19 cellular contexts compared by ENCODE assay signal in genomic region chr2:128440666-128441340, GRCh38.
A peak's percentile ranks its signal among the peaks of the same experiment; 100 is the strongest.
DNase-seq lines count a peak whose midpoint lies in the region; ATAC-seq and TF ChIP-seq lines count a peak whose summit lies in the region.
"Had no signal": no experiment of that assay in that cellular context is flagged by ENCODE, and none has a peak within 500 bp of the region (broad histone marks: within the 10 kb centered on the region; RNA-seq: fewer than 3 reads in every experiment).

No MANE protein-coding gene starts in this region.

- no peak overlapping the region for H3K27ac ChIP-seq in esophagus muscularis mucosa (replicated peaks in 1 of 4)
- H3K27ac ChIP-seq in CD4-positive, alpha-beta T cell (ENCODE audit: low read depth, low read length), result no peak overlapping the region
- H3K27ac ChIP-seq: neural progenitor cell had no signal

- intact Hi-C loops in esophagus muscularis mucosa (cut with DNase I), result no loop called here
- intact Hi-C loops in CD4-positive, alpha-beta T cell (cut with DNase I, micrococcal nuclease), result no loop called here

- H3K36me3 ChIP-seq in esophagus muscularis mucosa, result no peaks in the 10 kb centered on the region
- H3K36me3 ChIP-seq: neural progenitor cell had no signal

- DNase-seq in activated effector memory CD4-positive, alpha-beta T cell treated with anti-CD3 and anti-CD28 coated beads, Interleukin-2, amount 50 U/mL, for 16 hours, result peak; percentile 33
- DNase-seq in activated effector memory CD4-positive, alpha-beta T cell treated with Interleukin-2 at 50 U/mL for 16 hours, result no peak
- DNase-seq in esophagus muscularis mucosa (ENCODE audit: extremely low spot score) (peak; percentile 85), mesothelial cell of epicardium (ENCODE audit: low spot score in 2 of 2, unreplicated experiment in 2 of 2) (peak; percentile 13 to 36), GOT3 (lab: John Stamatoyannopoulos, UW) (no peak)
- no peak for DNase-seq in CD4-positive, alpha-beta T cell
- DNase-seq in activated naive CD4-positive, alpha-beta T cell treated with Interleukin-2 at 50 U/mL for 16 hours, result no peak
- DNase-seq: ACHN; central memory CD4-positive, alpha-beta T cell; erythroblast; HFFc6; stimulated activated naive CD8-positive, alpha-beta T cell treated with anti-CD3 and anti-CD28 coated beads, Interleukin-15, amount 100 ng/mL, for 72 hours had no signal

- no peak for TF ChIP-seq POLR2A in esophagus muscularis mucosa (IDR thresholded peaks at IDR 0.05; ENCODE audit: low read depth)

- CTCF ChIA-PET in CD4-positive, alpha-beta T cell (lab: Charles Lee), result no interaction called here

- POLR2A ChIA-PET in CD4-positive, alpha-beta T cell (lab: Charles Lee), result no interaction called here

- no peak for ATAC-seq in CD4-positive, alpha-beta T cell (ENCODE audit: poor library complexity)
- no peak for ATAC-seq in GM19351 (IDR thresholded peaks at IDR 0.05; ENCODE audit: unreplicated experiment)
- ATAC-seq: activated naive CD4-positive, alpha-beta T cell treated with anti-CD3 and anti-CD28 coated beads, Interleukin-2, amount 50 U/mL, for 72 hours; left colon; stimulated activated naive CD8-positive, alpha-beta T cell treated with anti-CD3 and anti-CD28 coated beads, Interleukin-15, amount 100 ng/mL, for 72 hours had no signal

- H3K36me3 Mint-ChIP-seq in mesothelial cell of epicardium, result no peaks in the 10 kb centered on the region
- no peaks in the 10 kb centered on the region for H3K36me3 Mint-ChIP-seq in CD4-positive, alpha-beta T cell (ENCODE audit: low read depth)
- H3K36me3 Mint-ChIP-seq: activated naive CD4-positive, alpha-beta T cell treated with anti-CD3 and anti-CD28 coated beads, Interleukin-2, amount 50 U/mL, for 72 hours; neural progenitor cell had no signal

- H3K9me3 ChIP-seq in esophagus muscularis mucosa, result no peaks in the 10 kb centered on the region
- no peaks in the 10 kb centered on the region for H3K9me3 ChIP-seq in CD4-positive, alpha-beta T cell (ENCODE audit: control insufficient read depth, low read length)

- H3K27me3 ChIP-seq in esophagus muscularis mucosa, result peaks cover 0 to 10% (median 0%) of the 10 kb centered on the region in 4 donors
- no peaks in the 10 kb centered on the region for H3K27me3 ChIP-seq in CD4-positive, alpha-beta T cell (ENCODE audit: control insufficient read depth, insufficient read depth, low read length)
- H3K27me3 ChIP-seq: hepatocyte, neural progenitor cell had no signal

- no peak overlapping the region for H3K27ac Mint-ChIP-seq in mesothelial cell of epicardium
- no peak overlapping the region for H3K27ac Mint-ChIP-seq in CD4-positive, alpha-beta T cell
- H3K27ac Mint-ChIP-seq: HFFc6; stimulated activated naive CD8-positive, alpha-beta T cell treated with anti-CD3 and anti-CD28 coated beads, Interleukin-15, amount 100 ng/mL, for 72 hours had no signal

- TF ChIP-seq CTCF in esophagus muscularis mucosa (IDR thresholded peaks at IDR 0.05), result no peak
- TF ChIP-seq CTCF in mesothelial cell of epicardium (IDR thresholded peaks at IDR 0.05; ENCODE audit: unreplicated experiment), result no peak
- no peak for TF ChIP-seq CTCF in CD4-positive, alpha-beta T cell (IDR thresholded peaks at IDR 0.05)

- no peaks in the 10 kb centered on the region for H3K27me3 Mint-ChIP-seq in mesothelial cell of epicardium (ENCODE audit: low read depth)
- peaks cover 5% of the 10 kb centered on the region for H3K27me3 Mint-ChIP-seq in CD4-positive, alpha-beta T cell

- H3K4me1 ChIP-seq in esophagus muscularis mucosa, result peaks cover 0 to 16% (median 4%) of the 10 kb centered on the region in 4 donors

- H3K4me3 ChIP-seq in esophagus muscularis mucosa, result no peak overlapping the region
- H3K4me3 ChIP-seq: hepatocyte, neural progenitor cell, SK-N-MC, skin epidermis had no signal

- WGBS in esophagus muscularis mucosa, result 79% methylated on average over 6 of the region's 14 CpGs

- H3K4me1 Mint-ChIP-seq in mesothelial cell of epicardium, result peaks cover 31% of the 10 kb centered on the region
- H3K4me1 Mint-ChIP-seq in CD4-positive, alpha-beta T cell (ENCODE audit: low read depth), result no peaks in the 10 kb centered on the region
- H3K4me1 Mint-ChIP-seq: stimulated activated naive CD8-positive, alpha-beta T cell treated with anti-CD3 and anti-CD28 coated beads, Interleukin-15, amount 100 ng/mL, for 72 hours had no signal

- no peak overlapping the region for H3K4me3 Mint-ChIP-seq in mesothelial cell of epicardium
- no peak overlapping the region for H3K4me3 Mint-ChIP-seq in CD4-positive, alpha-beta T cell
- H3K4me3 Mint-ChIP-seq: HFFc6; neural progenitor cell; stimulated activated naive CD8-positive, alpha-beta T cell treated with anti-CD3 and anti-CD28 coated beads, Interleukin-15, amount 100 ng/mL, for 72 hours had no signal

- H3K9me3 Mint-ChIP-seq in mesothelial cell of epicardium, result no peaks in the 10 kb centered on the region
- H3K9me3 Mint-ChIP-seq in CD4-positive, alpha-beta T cell, result no peaks in the 10 kb centered on the region
- H3K9me3 Mint-ChIP-seq: activated naive CD4-positive, alpha-beta T cell treated with anti-CD3 and anti-CD28 coated beads, Interleukin-2, amount 50 U/mL, for 72 hours; HFFc6; neural progenitor cell; stimulated activated naive CD8-positive, alpha-beta T cell treated with anti-CD3 and anti-CD28 coated beads, Interleukin-15, amount 100 ng/mL, for 72 hours had no signal

- TF ChIP-seq EP300 in esophagus muscularis mucosa (IDR thresholded peaks at IDR 0.05), result no peak

Comparison
In these comparisons a context has a peak if more than half of its experiments do, and no peak if none do; other contexts are left out.
1. DNase-seq: peak in activated effector memory CD4-positive, alpha-beta T cell treated with anti-CD3 and anti-CD28 coated beads, Interleukin-2, amount 50 U/mL, for 16 hours (single experiment), esophagus muscularis mucosa (single experiment) and mesothelial cell of epicardium (2 of 2); none in activated effector memory CD4-positive, alpha-beta T cell treated with Interleukin-2 at 50 U/mL for 16 hours (single experiment), CD4-positive, alpha-beta T cell (0 of 10), activated naive CD4-positive, alpha-beta T cell treated with Interleukin-2 at 50 U/mL for 16 hours (single experiment) and GOT3 (single experiment).